In genomic region chr1:151459331-151460046, GRCh38 we compare ENCODE assay signal across 8 cellular contexts. TPM values are rescaled to one million over a fixed set of nuclear protein-coding genes. Genes with fewer than 3 reads are reported as not detected.
DNase-seq lines count a peak whose midpoint lies in the region; ATAC-seq and TF ChIP-seq lines count a peak whose summit lies in the region.

POGZ (minus strand) TSS chr1:151459494; CDS start chr1:151442204, 17,290 bp downstream.

- peak within 1 kb of the TSS; percentile 84 to 96 (median 90) for H3K4me2 ChIP-seq in BLaER1 treated with 17β-estradiol and CSF1 and Interleukin-3, amounts not matched to agents 10 nM and 100 nM

- H4K20me1 ChIP-seq in BLaER1 treated with 17β-estradiol and CSF1 and Interleukin-3, amounts not matched to agents 10 nM and 100 nM = peaks cover 25 to 39% (median 31%) of the 10 kb centered on the region in 11 experiments; a peak in 21 of 22 replicates

- ATAC-seq in GM19455 (IDR thresholded peaks at IDR 0.05; ENCODE audit: unreplicated experiment) (peak; percentile 72), lung (ENCODE audit: insufficient read depth, low FRiP score) (peak; percentile 92)

- H3K4me3 ChIP-seq in BLaER1 treated with 17β-estradiol and CSF1 and Interleukin-3, amounts not matched to agents 10 nM and 100 nM = peak within 1 kb of the TSS; percentile 70 to 78 (median 75)
- peak within 1 kb of the TSS; percentile 67 for H3K4me3 ChIP-seq in lung

- peaks cover 3 to 5% (median 5%) of the 10 kb centered on the region in 11 experiments; a peak in 15 of 22 replicates for H3K36me3 ChIP-seq in BLaER1 treated with 17β-estradiol and CSF1 and Interleukin-3, amounts not matched to agents 10 nM and 100 nM
- H3K36me3 ChIP-seq in lung (ENCODE audit: control insufficient read depth in 2 of 2, insufficient read depth in 2 of 2, low read length in 2 of 2) = no peaks in the 10 kb centered on the region

- 12 to 20% methylated on average over 20 to 30 of the region's 30 CpGs for WGBS in lung, 2 donors

- H3K27me3 ChIP-seq in BLaER1 treated with 17β-estradiol and CSF1 and Interleukin-3, amounts not matched to agents 10 nM and 100 nM = no peaks in the 10 kb centered on the region
- H3K27me3 ChIP-seq in lung (ENCODE audit: control insufficient read depth, insufficient read depth) = no peaks in the 10 kb centered on the region

- peak within 1 kb of the TSS; percentile 84 to 89 (median 87) for H3K9ac ChIP-seq in BLaER1 treated with 17β-estradiol and CSF1 and Interleukin-3, amounts not matched to agents 10 nM and 100 nM

- peak; percentile 90 for DNase-seq in HT1080 (ENCODE audit: low read depth)
- DNase-seq in NOMO-1 (lab: John Stamatoyannopoulos, UW; ENCODE audit: unreplicated experiment in 2 of 2) = peak; percentile 79 to 90
- DNase-seq in activated CD8-positive, alpha-beta memory T cell treated with anti-CD3 and anti-CD28 coated beads for 24 hours = peak; percentile 97
- DNase-seq in effector CD8-positive, alpha-beta T cell (lab: John Stamatoyannopoulos, UW) = peak; percentile 88
- DNase-seq in lung (ENCODE audit: low spot score) = peak; percentile 97
- peak; percentile 91 to 94 (median 92) for DNase-seq in stimulated activated CD4-positive, alpha-beta T cell treated with anti-CD3 and anti-CD28 coated beads, TNF-alpha, amount 100 ng/mL, for 24 hours (ENCODE audit: low read depth in 3 of 3)

- no peaks in the 10 kb centered on the region for H3K9me3 ChIP-seq in BLaER1 treated with 17β-estradiol and CSF1 and Interleukin-3, amounts not matched to agents 10 nM and 100 nM (replicated peaks in 1 of 11)
- H3K9me3 ChIP-seq in lung (ENCODE audit: control insufficient read depth in 2 of 2, insufficient read depth in 1 of 2, low read length in 1 of 2) = no peaks in the 10 kb centered on the region

- H3K4me1 ChIP-seq in BLaER1 treated with 17β-estradiol and CSF1 and Interleukin-3, amounts not matched to agents 10 nM and 100 nM = peaks cover 31 to 40% (median 38%) of the 10 kb centered on the region in 10 experiments
- H3K4me1 ChIP-seq in lung (ENCODE audit: control insufficient read depth in 2 of 2, insufficient read depth in 2 of 2, low read length in 2 of 2) = peaks cover 3 to 11% of the 10 kb centered on the region in 2 donors

- TF ChIP-seq CTCF in lung (IDR thresholded peaks at IDR 0.05; ENCODE audit: control extremely low read depth, extremely low read depth) = no peak

- H3K27ac ChIP-seq in BLaER1 treated with 17β-estradiol and CSF1 and Interleukin-3, amounts not matched to agents 10 nM and 100 nM = peak within 1 kb of the TSS; percentile 81 to 93 (median 87)
- H3K27ac ChIP-seq in lung (ENCODE audit: low read depth in 1 of 2, low read length in 1 of 2) = peak within 1 kb of the TSS; percentile 88 to 97

RNA-seq across cellular contexts. Expression of gene POGZ, which starts in this region (rescaled TPM):
- 13.0 and 27.6 TPM in 2 replicates for total RNA-seq in HT1080 (2014; rRNA removed; shearing (Covaris generic))
- polyA plus RNA-seq in HT1080 (2015; cell fraction: cytosol; rRNA removed) = 16.6 and 17.9 TPM in 2 replicates
- polyA plus RNA-seq in HT1080 (2015; cell fraction: nucleus; rRNA removed) = 80.1 and 88.9 TPM in 2 replicates
- 100 to 1,000 TPM in 1 of 2 donors, 10 to 100 TPM in 1; 59.7 to 131 TPM for total RNA-seq in lung
- 10 to 100 TPM; 12.6 to 23.4 TPM for polyA plus RNA-seq in lung

Comparison
In these comparisons a context has a peak if more than half of its experiments do, and no peak if none do; other contexts are left out.
1. Peak in every context shown above with its lines: DNase-seq, ATAC-seq, H3K4me3 ChIP-seq and H3K27ac ChIP-seq.